ENCODE assay signal across 1 cellular context in the genomic region with DNA sequence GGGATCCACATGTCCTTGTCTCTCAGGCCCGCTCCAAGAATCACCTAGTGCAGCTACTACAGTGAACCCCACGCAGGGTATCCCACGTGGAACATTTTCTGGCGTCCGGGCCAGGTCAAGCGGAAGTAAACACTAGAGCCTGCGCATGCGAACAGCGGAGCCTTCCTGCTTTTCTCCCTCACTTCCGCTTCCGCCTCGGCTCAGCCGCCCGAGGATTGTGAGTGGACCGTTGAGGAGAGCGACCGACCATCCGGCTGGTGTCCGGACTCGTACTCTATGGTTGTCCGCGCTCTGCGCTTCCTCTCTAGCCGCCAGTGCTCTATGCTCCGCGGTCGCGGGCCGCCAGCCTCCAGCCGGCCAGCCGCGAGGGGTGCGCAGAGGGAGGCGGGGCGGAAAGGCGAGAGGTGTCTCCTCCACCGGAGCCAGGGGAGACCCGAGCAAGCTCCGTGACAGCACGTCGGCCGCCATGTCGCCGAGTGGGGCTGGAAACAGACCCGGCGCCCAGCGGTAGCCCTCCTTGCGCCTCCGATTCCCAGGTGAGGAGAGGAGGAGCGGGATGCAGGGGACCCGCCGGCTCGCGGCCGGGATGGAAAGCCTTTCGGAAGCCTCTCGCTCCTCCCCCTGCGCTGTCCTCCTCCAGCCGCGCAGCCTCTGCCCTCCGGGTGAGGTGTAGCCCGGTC.
TF ChIP-seq lines count a peak whose summit lies in the region.

A gene with protein sequence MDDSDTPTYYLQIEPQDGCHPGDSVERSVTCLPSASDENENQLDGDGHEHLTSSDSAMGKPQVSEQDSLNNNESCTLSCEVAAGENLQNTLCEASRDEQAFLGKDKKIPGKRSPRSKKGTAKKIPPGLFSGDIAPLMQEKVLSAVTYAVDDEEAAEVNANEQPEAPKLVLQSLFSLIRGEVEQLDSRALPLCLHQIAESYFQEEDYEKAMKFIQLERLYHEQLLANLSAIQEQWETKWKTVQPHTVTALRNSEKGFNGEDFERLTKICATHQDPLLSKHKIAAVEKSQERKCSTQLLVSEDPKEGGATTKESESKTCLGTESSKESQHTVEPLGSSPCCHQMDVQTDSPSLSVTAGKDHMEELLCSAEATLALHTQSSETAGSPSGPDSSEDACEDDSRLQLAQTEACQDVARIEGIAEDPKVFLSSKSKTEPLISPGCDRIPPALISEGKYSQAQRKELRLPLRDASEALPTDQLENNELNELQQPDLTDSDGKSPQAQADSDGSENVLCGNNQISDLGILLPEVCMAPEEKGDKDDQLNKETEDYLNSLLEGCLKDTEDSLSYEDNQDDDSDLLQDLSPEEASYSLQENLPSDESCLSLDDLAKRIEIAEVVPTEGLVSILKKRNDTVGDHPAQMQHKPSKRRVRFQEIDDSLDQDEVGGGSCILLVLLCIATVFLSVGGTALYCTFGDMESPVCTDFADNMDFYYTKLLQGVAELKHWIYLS (plus strand): TSS at position 329 of the 680 bp plus-strand sequence. CDS start 25,107 bp downstream, outside the sequence.
A gene with protein sequence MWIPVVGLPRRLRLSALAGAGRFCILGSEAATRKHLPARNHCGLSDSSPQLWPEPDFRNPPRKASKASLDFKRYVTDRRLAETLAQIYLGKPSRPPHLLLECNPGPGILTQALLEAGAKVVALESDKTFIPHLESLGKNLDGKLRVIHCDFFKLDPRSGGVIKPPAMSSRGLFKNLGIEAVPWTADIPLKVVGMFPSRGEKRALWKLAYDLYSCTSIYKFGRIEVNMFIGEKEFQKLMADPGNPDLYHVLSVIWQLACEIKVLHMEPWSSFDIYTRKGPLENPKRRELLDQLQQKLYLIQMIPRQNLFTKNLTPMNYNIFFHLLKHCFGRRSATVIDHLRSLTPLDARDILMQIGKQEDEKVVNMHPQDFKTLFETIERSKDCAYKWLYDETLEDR (minus strand): TSS at position 134 of the 680 bp plus-strand sequence. CDS start 123 bp downstream, at position 11.

TF ChIP-seq in HepG2, 621 proteins besides CTCF, POLR2A, EP300 and RAD21 (continued from another document and continues in another):
- TF ChIP-seq, protein P1, sequence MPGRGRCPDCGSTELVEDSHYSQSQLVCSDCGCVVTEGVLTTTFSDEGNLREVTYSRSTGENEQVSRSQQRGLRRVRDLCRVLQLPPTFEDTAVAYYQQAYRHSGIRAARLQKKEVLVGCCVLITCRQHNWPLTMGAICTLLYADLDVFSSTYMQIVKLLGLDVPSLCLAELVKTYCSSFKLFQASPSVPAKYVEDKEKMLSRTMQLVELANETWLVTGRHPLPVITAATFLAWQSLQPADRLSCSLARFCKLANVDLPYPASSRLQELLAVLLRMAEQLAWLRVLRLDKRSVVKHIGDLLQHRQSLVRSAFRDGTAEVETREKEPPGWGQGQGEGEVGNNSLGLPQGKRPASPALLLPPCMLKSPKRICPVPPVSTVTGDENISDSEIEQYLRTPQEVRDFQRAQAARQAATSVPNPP (CRISPR knock-in tag; IDR thresholded peaks at IDR 0.05) = 0 out of 2 replicates have a peak, but pooled peaks have one; percentile 59
- TF ChIP-seq NFATC3 (CRISPR knock-in tag; IDR thresholded peaks at IDR 0.05) (no peak), GATAD2A (CRISPR knock-in tag; IDR thresholded peaks at IDR 0.05) (peak; percentile 74), ZNF441 (CRISPR knock-in tag; IDR thresholded peaks at IDR 0.05; ENCODE audit: borderline replicate concordance) (peak; percentile 84), ZNF367 (CRISPR knock-in tag; IDR thresholded peaks at IDR 0.05; ENCODE audit: borderline replicate concordance) (0 out of 2 replicates have a peak, but pooled peaks have one; percentile 6), MYC (CRISPR knock-in tag; IDR thresholded peaks at IDR 0.05; ENCODE audit: borderline replicate concordance) (peak; percentile 98), JARID2 (CRISPR knock-in tag; IDR thresholded peaks at IDR 0.05; ENCODE audit: insufficient replicate concordance) (peak; percentile 72), NFYB (CRISPR knock-in tag; IDR thresholded peaks at IDR 0.05) (peak; percentile 93), RBM39 (IDR thresholded peaks at IDR 0.05; ENCODE audit: low read depth, low read length, poor library complexity, severe bottlenecking) (peak; percentile 69), ZNF557 (CRISPR knock-in tag; IDR thresholded peaks at IDR 0.05) (no peak; the same call in 1 of the 2 replicates), ZNF556 (CRISPR knock-in tag; IDR thresholded peaks at IDR 0.05; ENCODE audit: borderline replicate concordance) (0 out of 2 replicates have a peak, but pooled peaks have one; percentile 40), ARNTL (CRISPR knock-in tag; IDR thresholded peaks at IDR 0.05) (peak; percentile 72; the same call in 1 of the 2 replicates), GABPA (IDR thresholded peaks at IDR 0.05; ENCODE audit: low read depth, low read length) (peak; percentile 95), GABPA (CRISPR knock-in tag; IDR thresholded peaks at IDR 0.05; ENCODE audit: low read depth) (peak; percentile 98), POGZ (CRISPR knock-in tag; IDR thresholded peaks at IDR 0.05) (peak; percentile 83), LCORL (IDR thresholded peaks at IDR 0.05) (no peak), LCORL (CRISPR knock-in tag; IDR thresholded peaks at IDR 0.05) (peak; percentile 81)
- TF ChIP-seq, protein P2, sequence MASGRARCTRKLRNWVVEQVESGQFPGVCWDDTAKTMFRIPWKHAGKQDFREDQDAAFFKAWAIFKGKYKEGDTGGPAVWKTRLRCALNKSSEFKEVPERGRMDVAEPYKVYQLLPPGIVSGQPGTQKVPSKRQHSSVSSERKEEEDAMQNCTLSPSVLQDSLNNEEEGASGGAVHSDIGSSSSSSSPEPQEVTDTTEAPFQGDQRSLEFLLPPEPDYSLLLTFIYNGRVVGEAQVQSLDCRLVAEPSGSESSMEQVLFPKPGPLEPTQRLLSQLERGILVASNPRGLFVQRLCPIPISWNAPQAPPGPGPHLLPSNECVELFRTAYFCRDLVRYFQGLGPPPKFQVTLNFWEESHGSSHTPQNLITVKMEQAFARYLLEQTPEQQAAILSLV (CRISPR knock-in tag; IDR thresholded peaks at IDR 0.05; ENCODE audit: borderline replicate concordance) = peak; percentile 27; the same call in 1 of the 2 replicates
- TF ChIP-seq, protein P3, sequence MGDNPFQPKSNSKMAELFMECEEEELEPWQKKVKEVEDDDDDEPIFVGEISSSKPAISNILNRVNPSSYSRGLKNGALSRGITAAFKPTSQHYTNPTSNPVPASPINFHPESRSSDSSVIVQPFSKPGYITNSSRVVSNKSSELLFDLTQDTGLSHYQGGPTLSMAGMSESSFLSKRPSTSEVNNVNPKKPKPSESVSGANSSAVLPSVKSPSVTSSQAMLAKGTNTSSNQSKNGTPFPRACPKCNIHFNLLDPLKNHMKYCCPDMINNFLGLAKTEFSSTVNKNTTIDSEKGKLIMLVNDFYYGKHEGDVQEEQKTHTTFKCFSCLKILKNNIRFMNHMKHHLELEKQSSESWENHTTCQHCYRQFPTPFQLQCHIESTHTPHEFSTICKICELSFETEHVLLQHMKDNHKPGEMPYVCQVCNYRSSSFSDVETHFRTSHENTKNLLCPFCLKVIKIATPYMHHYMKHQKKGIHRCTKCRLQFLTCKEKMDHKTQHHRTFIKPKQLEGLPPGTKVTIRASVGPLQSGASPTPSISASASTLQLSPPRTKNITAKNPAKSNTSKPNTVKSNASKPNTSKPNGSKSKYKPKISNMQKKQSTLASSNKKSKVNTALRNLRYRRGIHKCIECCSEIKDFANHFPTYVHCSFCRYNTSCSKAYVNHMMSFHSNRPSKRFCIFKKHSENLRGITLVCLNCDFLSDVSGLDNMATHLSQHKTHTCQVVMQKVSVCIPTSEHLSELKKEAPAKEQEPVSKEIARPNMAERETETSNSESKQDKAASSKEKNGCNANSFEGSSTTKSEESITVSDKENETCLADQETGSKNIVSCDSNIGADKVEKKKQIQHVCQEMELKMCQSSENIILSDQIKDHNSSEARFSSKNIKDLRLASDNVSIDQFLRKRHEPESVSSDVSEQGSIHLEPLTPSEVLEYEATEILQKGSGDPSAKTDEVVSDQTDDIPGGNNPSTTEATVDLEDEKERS (CRISPR knock-in tag; IDR thresholded peaks at IDR 0.05) = no peak
- TF ChIP-seq, protein P4, sequence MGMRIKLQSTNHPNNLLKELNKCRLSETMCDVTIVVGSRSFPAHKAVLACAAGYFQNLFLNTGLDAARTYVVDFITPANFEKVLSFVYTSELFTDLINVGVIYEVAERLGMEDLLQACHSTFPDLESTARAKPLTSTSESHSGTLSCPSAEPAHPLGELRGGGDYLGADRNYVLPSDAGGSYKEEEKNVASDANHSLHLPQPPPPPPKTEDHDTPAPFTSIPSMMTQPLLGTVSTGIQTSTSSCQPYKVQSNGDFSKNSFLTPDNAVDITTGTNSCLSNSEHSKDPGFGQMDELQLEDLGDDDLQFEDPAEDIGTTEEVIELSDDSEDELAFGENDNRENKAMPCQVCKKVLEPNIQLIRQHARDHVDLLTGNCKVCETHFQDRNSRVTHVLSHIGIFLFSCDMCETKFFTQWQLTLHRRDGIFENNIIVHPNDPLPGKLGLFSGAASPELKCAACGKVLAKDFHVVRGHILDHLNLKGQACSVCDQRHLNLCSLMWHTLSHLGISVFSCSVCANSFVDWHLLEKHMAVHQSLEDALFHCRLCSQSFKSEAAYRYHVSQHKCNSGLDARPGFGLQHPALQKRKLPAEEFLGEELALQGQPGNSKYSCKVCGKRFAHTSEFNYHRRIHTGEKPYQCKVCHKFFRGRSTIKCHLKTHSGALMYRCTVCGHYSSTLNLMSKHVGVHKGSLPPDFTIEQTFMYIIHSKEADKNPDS (CRISPR knock-in tag; IDR thresholded peaks at IDR 0.05) = 0 out of 2 replicates have a peak, but pooled peaks have one; percentile 70
- TF ChIP-seq, protein P5, sequence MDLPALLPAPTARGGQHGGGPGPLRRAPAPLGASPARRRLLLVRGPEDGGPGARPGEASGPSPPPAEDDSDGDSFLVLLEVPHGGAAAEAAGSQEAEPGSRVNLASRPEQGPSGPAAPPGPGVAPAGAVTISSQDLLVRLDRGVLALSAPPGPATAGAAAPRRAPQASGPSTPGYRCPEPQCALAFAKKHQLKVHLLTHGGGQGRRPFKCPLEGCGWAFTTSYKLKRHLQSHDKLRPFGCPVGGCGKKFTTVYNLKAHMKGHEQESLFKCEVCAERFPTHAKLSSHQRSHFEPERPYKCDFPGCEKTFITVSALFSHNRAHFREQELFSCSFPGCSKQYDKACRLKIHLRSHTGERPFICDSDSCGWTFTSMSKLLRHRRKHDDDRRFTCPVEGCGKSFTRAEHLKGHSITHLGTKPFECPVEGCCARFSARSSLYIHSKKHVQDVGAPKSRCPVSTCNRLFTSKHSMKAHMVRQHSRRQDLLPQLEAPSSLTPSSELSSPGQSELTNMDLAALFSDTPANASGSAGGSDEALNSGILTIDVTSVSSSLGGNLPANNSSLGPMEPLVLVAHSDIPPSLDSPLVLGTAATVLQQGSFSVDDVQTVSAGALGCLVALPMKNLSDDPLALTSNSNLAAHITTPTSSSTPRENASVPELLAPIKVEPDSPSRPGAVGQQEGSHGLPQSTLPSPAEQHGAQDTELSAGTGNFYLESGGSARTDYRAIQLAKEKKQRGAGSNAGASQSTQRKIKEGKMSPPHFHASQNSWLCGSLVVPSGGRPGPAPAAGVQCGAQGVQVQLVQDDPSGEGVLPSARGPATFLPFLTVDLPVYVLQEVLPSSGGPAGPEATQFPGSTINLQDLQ (CRISPR knock-in tag; IDR thresholded peaks at IDR 0.05) = no peak
- TF ChIP-seq, protein P6, sequence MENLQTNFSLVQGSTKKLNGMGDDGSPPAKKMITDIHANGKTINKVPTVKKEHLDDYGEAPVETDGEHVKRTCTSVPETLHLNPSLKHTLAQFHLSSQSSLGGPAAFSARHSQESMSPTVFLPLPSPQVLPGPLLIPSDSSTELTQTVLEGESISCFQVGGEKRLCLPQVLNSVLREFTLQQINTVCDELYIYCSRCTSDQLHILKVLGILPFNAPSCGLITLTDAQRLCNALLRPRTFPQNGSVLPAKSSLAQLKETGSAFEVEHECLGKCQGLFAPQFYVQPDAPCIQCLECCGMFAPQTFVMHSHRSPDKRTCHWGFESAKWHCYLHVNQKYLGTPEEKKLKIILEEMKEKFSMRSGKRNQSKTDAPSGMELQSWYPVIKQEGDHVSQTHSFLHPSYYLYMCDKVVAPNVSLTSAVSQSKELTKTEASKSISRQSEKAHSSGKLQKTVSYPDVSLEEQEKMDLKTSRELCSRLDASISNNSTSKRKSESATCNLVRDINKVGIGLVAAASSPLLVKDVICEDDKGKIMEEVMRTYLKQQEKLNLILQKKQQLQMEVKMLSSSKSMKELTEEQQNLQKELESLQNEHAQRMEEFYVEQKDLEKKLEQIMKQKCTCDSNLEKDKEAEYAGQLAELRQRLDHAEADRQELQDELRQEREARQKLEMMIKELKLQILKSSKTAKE (CRISPR knock-in tag; IDR thresholded peaks at IDR 0.05; ENCODE audit: borderline replicate concordance) = peak; percentile 80
- TF ChIP-seq, protein P7, sequence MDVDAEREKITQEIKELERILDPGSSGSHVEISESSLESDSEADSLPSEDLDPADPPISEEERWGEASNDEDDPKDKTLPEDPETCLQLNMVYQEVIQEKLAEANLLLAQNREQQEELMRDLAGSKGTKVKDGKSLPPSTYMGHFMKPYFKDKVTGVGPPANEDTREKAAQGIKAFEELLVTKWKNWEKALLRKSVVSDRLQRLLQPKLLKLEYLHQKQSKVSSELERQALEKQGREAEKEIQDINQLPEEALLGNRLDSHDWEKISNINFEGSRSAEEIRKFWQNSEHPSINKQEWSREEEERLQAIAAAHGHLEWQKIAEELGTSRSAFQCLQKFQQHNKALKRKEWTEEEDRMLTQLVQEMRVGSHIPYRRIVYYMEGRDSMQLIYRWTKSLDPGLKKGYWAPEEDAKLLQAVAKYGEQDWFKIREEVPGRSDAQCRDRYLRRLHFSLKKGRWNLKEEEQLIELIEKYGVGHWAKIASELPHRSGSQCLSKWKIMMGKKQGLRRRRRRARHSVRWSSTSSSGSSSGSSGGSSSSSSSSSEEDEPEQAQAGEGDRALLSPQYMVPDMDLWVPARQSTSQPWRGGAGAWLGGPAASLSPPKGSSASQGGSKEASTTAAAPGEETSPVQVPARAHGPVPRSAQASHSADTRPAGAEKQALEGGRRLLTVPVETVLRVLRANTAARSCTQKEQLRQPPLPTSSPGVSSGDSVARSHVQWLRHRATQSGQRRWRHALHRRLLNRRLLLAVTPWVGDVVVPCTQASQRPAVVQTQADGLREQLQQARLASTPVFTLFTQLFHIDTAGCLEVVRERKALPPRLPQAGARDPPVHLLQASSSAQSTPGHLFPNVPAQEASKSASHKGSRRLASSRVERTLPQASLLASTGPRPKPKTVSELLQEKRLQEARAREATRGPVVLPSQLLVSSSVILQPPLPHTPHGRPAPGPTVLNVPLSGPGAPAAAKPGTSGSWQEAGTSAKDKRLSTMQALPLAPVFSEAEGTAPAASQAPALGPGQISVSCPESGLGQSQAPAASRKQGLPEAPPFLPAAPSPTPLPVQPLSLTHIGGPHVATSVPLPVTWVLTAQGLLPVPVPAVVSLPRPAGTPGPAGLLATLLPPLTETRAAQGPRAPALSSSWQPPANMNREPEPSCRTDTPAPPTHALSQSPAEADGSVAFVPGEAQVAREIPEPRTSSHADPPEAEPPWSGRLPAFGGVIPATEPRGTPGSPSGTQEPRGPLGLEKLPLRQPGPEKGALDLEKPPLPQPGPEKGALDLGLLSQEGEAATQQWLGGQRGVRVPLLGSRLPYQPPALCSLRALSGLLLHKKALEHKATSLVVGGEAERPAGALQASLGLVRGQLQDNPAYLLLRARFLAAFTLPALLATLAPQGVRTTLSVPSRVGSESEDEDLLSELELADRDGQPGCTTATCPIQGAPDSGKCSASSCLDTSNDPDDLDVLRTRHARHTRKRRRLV (CRISPR knock-in tag; IDR thresholded peaks at IDR 0.05) = peak; percentile 91
